ENCODE assay signal across 24 cellular contexts in the genomic region with DNA sequence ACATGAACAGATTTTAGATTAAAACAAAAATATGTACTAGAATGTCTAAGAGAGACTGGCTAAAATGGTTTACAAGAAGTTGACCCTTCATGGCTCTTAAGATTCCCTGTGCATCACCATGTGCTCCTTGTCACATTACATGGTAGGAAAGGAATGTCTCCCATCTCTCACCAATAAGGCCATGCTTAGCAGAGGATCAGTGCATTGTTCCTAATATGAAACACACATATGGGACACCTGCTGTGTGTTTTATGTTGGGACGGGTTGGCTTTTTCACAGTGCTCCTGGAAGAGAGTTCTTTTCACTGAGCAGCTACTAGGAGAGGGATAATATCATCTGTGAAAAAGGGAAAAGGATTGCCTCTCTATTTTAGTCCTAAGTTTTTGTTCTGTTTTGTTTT.
"Had no signal": no experiment of that assay in that cellular context is flagged by ENCODE, and none has a peak within 500 bp of the region (broad histone marks: within the 10 kb centered on the region; RNA-seq: fewer than 3 reads in every experiment).

No MANE protein-coding gene starts in this region.

- H3K79me2 ChIP-seq: parathyroid adenoma had no signal

- H3K27me3 ChIP-seq: body of pancreas, right atrium auricular region, testis, uterus had no signal

- H3K9me3 ChIP-seq: body of pancreas, right atrium auricular region, testis, uterus had no signal

- H3K4me1 ChIP-seq: body of pancreas, parathyroid adenoma, testis, uterus had no signal

- H3K9ac ChIP-seq: parathyroid adenoma had no signal

- ATAC-seq: activated CD4-positive, alpha-beta T cell treated with anti-CD3 and anti-CD28 coated beads for 36 hours; activated CD8-positive, alpha-beta memory T cell treated with anti-CD3 and anti-CD28 coated beads, Interleukin-2, amount 10 ng/mL, durations not matched to agents 7 days and 5 days; activated CD8-positive, alpha-beta T cell treated with anti-CD3 and anti-CD28 coated beads, Interleukin-2, amount 10 ng/mL, durations not matched to agents 7 days and 5 days; body of pancreas; esophagus mucosa; left cardiac atrium; naive thymus-derived CD4-positive, alpha-beta T cell; stimulated activated naive CD8-positive, alpha-beta T cell treated with anti-CD3 and anti-CD28 coated beads, Interleukin-15, Interleukin-2, amounts not matched to agents 100 U/mL and 50 U/mL, for 24 hours had no signal

- H3K4me3 ChIP-seq: body of pancreas, right atrium auricular region, testis, uterus had no signal

- DNase-seq: activated CD4-positive, alpha-beta T cell treated with anti-CD3 and anti-CD28 coated beads for 36 hours; activated CD4-positive, CD25-positive, alpha-beta regulatory T cell; activated CD8-positive, alpha-beta memory T cell treated with anti-CD3 and anti-CD28 coated beads, Interleukin-2, amount 10 ng/mL, durations not matched to agents 7 days and 5 days; activated CD8-positive, alpha-beta T cell treated with anti-CD3 and anti-CD28 coated beads, Interleukin-2, amount 10 ng/mL, durations not matched to agents 7 days and 5 days; activated T-cell treated with anti-CD3 and anti-CD28 coated beads, Interleukin-2, amount 50 U/mL, for 48 hours; body of pancreas; caudate nucleus; foreskin melanocyte; glutamatergic neuron; islet precursor cell; left cardiac atrium; mammary epithelial cell; midbrain; naive thymus-derived CD4-positive, alpha-beta T cell; nucleus accumbens; stimulated activated CD4-positive, alpha-beta T cell treated with anti-CD3 and anti-CD28 coated beads, Interleukin-4, amount 100 ng/mL, for 1 hour; stimulated activated naive CD8-positive, alpha-beta T cell treated with anti-CD3 and anti-CD28 coated beads, Interleukin-15, Interleukin-2, amounts not matched to agents 100 U/mL and 50 U/mL, for 24 hours; T-helper 1 cell; testis; trophoblast cell; uterus had no signal

- H3K36me3 ChIP-seq: uterus had no signal

- H3K27ac ChIP-seq: body of pancreas, parathyroid adenoma, right atrium auricular region, testis, uterus had no signal
